ENCODE assay signal across 8 cellular contexts in the genomic region with DNA sequence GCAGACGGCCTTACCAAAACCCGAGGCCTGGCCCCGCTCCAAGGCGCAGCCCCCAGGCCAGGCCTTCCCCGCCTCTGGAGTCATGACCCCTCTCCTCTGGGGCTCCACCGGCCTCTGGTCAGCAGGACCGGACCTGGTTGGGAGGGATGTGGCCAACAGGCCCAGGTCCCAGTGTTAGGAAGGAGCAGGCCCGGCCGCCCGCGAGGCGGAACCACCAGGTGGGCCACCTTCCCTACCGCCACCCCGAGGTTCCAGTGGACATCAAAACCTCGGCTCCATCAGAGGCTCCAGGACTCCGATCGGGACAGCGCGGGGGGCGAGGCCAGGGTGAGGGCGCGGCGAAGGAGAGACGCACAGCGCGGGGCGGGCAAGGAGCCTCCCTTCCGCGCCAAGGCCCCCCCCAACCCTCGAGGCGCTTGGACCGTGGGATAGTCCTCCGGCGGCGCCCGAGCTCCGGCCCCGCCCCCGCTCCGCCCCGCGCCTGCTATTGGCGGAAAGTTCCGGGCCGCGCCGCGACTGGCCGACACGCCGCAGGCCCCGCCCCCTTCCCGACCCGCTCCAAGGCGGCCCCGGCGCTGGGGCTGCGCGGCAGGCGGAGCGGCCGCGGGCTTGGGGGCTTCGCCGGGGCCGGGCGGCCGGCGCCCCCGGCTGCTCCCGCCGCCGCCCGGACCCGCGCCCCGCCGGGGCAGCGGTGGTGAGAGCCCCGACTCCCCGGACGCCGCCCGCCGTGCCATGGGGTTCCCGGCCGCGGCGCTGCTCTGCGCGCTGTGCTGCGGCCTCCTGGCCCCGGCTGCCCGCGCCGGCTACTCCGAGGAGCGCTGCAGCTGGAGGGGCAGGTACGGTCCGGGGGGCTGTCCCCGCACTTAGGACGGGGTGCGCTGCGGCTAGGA. TPM values are rescaled to one million over a fixed set of nuclear protein-coding genes. Genes with fewer than 3 reads are reported as not detected.
DNase-seq lines count a peak whose midpoint lies in the region; ATAC-seq and TF ChIP-seq lines count a peak whose summit lies in the region.

A gene (plus strand): TSS at position 561 of the 890 bp plus-strand sequence. CDS start 172 bp downstream, at position 733.

- WGBS in IMR-90 (ENCODE audit: extremely low coverage in 2 of 2, insufficient read length in 1 of 2), 2 experiments = 8% methylated on average over 42 of the region's 104 CpGs; no CpG with 5 or more reads in 1 of the 2 experiments

- in situ Hi-C loops in IMR-90 (cut with MboI; ENCODE audit: low sequenced_read_pairs) = loop anchor here (5.0 to 25.0 kb wide), 2 partner anchors 72 to 347 kb away; a partner anchor contains a TSS

- H3K4me2 ChIP-seq in IMR-90 (ENCODE audit: low read depth, low read length) = peak within 1 kb of the TSS; percentile 90

- H4K5ac ChIP-seq in IMR-90 (ENCODE audit: low read depth, low read length) = no peak within 1 kb of the TSS

- peaks cover 7% of the 10 kb centered on the region for H4K20me1 ChIP-seq in IMR-90 (ENCODE audit: insufficient read depth, low read length)

- intact Hi-C loops in IMR-90 (cut with micrococcal nuclease) = loop anchor here (5.0 kb wide), 1 partner anchor 267 kb away; a partner anchor contains a TSS

- H3K9ac ChIP-seq in IMR-90 (ENCODE audit: low read depth, low read length) (peak within 1 kb of the TSS; percentile 51; the same call in 1 of the 2 replicates), SK-N-MC (ENCODE audit: insufficient read length) (no peak within 1 kb of the TSS), stomach smooth muscle (ENCODE audit: low read length in 2 of 2) (peak within 1 kb of the TSS; percentile 38 to 47)

- H3K27ac ChIP-seq in C4-2B (peak within 1 kb of the TSS; percentile 82), IMR-90 (ENCODE audit: insufficient read depth, low read length) (no peak within 1 kb of the TSS; the same call in 1 of the 2 replicates), SK-N-MC (no peak within 1 kb of the TSS), stomach smooth muscle (ENCODE audit: low read length) (no peak within 1 kb of the TSS)

- peaks cover 14% of the 10 kb centered on the region for H3K4me1 ChIP-seq in IMR-90 (ENCODE audit: control insufficient read depth, insufficient read depth, low read length)
- peaks cover 63% of the 10 kb centered on the region for H3K4me1 ChIP-seq in neuron (ENCODE audit: insufficient read depth, low read length)
- peaks cover 48% of the 10 kb centered on the region for H3K4me1 ChIP-seq in stomach smooth muscle (ENCODE audit: control insufficient read depth, insufficient read depth, low read length)

- DNase-seq in IMR-90 (peak; percentile 78), SK-N-MC (ENCODE audit: low read depth, low spot score) (no peak), foreskin melanocyte (peak; percentile 72)
- DNase-seq in activated naive CD4-positive, alpha-beta T cell treated with Interleukin-2 at 50 U/mL for 16 hours = peak; percentile 90

- TF ChIP-seq CTCF in C4-2B (conservative IDR thresholded peaks at IDR 0.05) = no peak
- no peak for TF ChIP-seq CTCF in IMR-90 (conservative IDR thresholded peaks at IDR 0.05; ENCODE audit: low read depth, low read length)

- peak within 1 kb of the TSS in 1 of 2 experiments; percentile 77; a peak in 1 of 4 replicates for H4K8ac ChIP-seq in IMR-90 (ENCODE audit: low read depth in 2 of 2, low read length in 2 of 2)

- H2BK120ac ChIP-seq in IMR-90 (ENCODE audit: low read depth, low read length) = no peak within 1 kb of the TSS

- H3K4me3 ChIP-seq in IMR-90 (ENCODE audit: insufficient read depth, low read depth, low read length) (peak within 1 kb of the TSS; percentile 70), SK-N-MC (peak within 1 kb of the TSS; percentile 43), neuron (ENCODE audit: low read length) (peak within 1 kb of the TSS; percentile 76), stomach smooth muscle (ENCODE audit: low read length in 2 of 2) (peak within 1 kb of the TSS; percentile 40 to 74)

- peak within 1 kb of the TSS; percentile 42; the same call in 1 of the 2 replicates for H2AK5ac ChIP-seq in IMR-90 (ENCODE audit: low read depth, low read length)

- H3K18ac ChIP-seq in IMR-90 (ENCODE audit: low read depth, low read length) = no peak within 1 kb of the TSS

- H2BK15ac ChIP-seq in IMR-90 (ENCODE audit: low read depth, low read length) = no peak within 1 kb of the TSS

- no peak within 1 kb of the TSS for H3K56ac ChIP-seq in IMR-90 (ENCODE audit: extremely low read depth, insufficient read depth, low read length)

- H2AK9ac ChIP-seq in IMR-90 (replicated peaks; ENCODE audit: low read depth, low read length, poor library complexity) = peak within 1 kb of the TSS; percentile 85

- no peak within 1 kb of the TSS for H4K91ac ChIP-seq in IMR-90 (ENCODE audit: insufficient read depth, low read depth, low read length)

- H2BK5ac ChIP-seq in IMR-90 (ENCODE audit: low read depth, low read length, poor library complexity, severe bottlenecking) = no peak within 1 kb of the TSS

- H3K4ac ChIP-seq in IMR-90 (ENCODE audit: low read depth, low read length) = 0 out of 2 replicates have a peak within 1 kb of the TSS, but pooled peaks have one; percentile 52

- no peaks in the 10 kb centered on the region for H3K9me1 ChIP-seq in IMR-90 (ENCODE audit: insufficient read depth, low read length)

- H2AFZ ChIP-seq in IMR-90 (replicated peaks; ENCODE audit: low read length, poor library complexity) (peak within 1 kb of the TSS; percentile 86), neuron (ENCODE audit: low read depth, low read length) (no peak within 1 kb of the TSS)

- TF ChIP-seq RAD21 in IMR-90 (IDR thresholded peaks at IDR 0.05; ENCODE audit: low read length) = no peak

- peak; percentile 64 for ATAC-seq in GM19438 (IDR thresholded peaks at IDR 0.05; ENCODE audit: low read depth, unreplicated experiment)
- ATAC-seq in IMR-90 (ENCODE audit: low read depth) = peak; percentile 83

- dilution Hi-C loops in IMR-90 (cut with HindIII; ENCODE audit: low sequenced_read_pairs, unreplicated experiment) = no loop called here

- H3K79me1 ChIP-seq in IMR-90 (ENCODE audit: low read depth in 1 of 2, low read length in 2 of 2) = peaks cover 12 to 23% of the 10 kb centered on the region in 2 experiments

- H3K9me3 ChIP-seq in IMR-90 (ENCODE audit: control insufficient read depth, insufficient read depth, low read length) (no peaks in the 10 kb centered on the region), SK-N-MC (ENCODE audit: low read depth, low read length) (no peaks in the 10 kb centered on the region), neuron (ENCODE audit: low read length) (no peaks in the 10 kb centered on the region), stomach smooth muscle (ENCODE audit: control insufficient read depth in 2 of 2, low read length in 2 of 2) (no peaks in the 10 kb centered on the region)

- H3K27me3 ChIP-seq in IMR-90 (ENCODE audit: control insufficient read depth, insufficient read depth, low read length) = no peaks in the 10 kb centered on the region
- H3K27me3 ChIP-seq in neuron (ENCODE audit: insufficient read depth, low read length) = no peaks in the 10 kb centered on the region
- peaks cover 19 to 30% of the 10 kb centered on the region in 2 donors for H3K27me3 ChIP-seq in stomach smooth muscle (ENCODE audit: control insufficient read depth in 1 of 2, insufficient read depth in 2 of 2, low read length in 2 of 2)

- no peak for TF ChIP-seq POLR2A in IMR-90 (IDR thresholded peaks at IDR 0.05; ENCODE audit: low read depth, low read length)

- H3K36me3 ChIP-seq in IMR-90 (ENCODE audit: control insufficient read depth, insufficient read depth, low read length) (no peaks in the 10 kb centered on the region), SK-N-MC (ENCODE audit: insufficient read depth, low read length) (no peaks in the 10 kb centered on the region), neuron (ENCODE audit: insufficient read depth, low read length) (peaks cover 13% of the 10 kb centered on the region), stomach smooth muscle (ENCODE audit: control insufficient read depth in 2 of 2, insufficient read depth in 2 of 2, low read length in 2 of 2) (no peaks in the 10 kb centered on the region)

- CTCF ChIA-PET in IMR-90 (lab: Yijun Ruan, JAX) = interaction anchor here (1.6 kb wide), 1 partner anchor 388 kb away, joined by 3 read pairs; no protein-coding TSS in a partner anchor

- H3K14ac ChIP-seq in IMR-90 (replicated peaks; ENCODE audit: low read depth, low read length) = no peak within 1 kb of the TSS

- POLR2A ChIA-PET in IMR-90 (lab: Charles Lee; ENCODE audit: unreplicated experiment) = no interaction called here

- 0 out of 2 replicates have a peak within 1 kb of the TSS, but pooled peaks have one; percentile 10 for H2BK20ac ChIP-seq in IMR-90 (ENCODE audit: low read depth, low read length)

- no TSS peak for BruUV-seq in IMR-90 (replicated peaks; lab: Mats Ljungman, UMichigan)

- H3K23ac ChIP-seq in IMR-90 (ENCODE audit: low read depth, low read length) = peak within 1 kb of the TSS; percentile 31; the same call in 1 of the 2 replicates

TF ChIP-seq in IMR-90, 13 proteins besides CTCF, POLR2A, EP300 and RAD21:
- TF ChIP-seq RFX5 (IDR thresholded peaks at IDR 0.05; ENCODE audit: low read depth, low read length) (no peak), MAZ (IDR thresholded peaks at IDR 0.05; ENCODE audit: borderline replicate concordance, low read depth, low read length) (peak; percentile 52; the same call in 1 of the 2 replicates)

RNA-seq across cellular contexts. Expression of the gene that starts here (rescaled TPM):
- 6.1 and 8.6 TPM in 2 replicates for total RNA-seq in IMR-90 (2012; rRNA removed)
- polyA plus RNA-seq in IMR-90 (2012; rRNA removed) = 48.2 and 91.1 TPM in 2 replicates
- polyA plus RNA-seq in IMR-90 (2012; cell fraction: cytosol; rRNA removed) = 17.8 and 53.0 TPM in 2 replicates
- polyA plus RNA-seq in IMR-90 (2012; cell fraction: nucleus; rRNA removed; ENCODE audit: low replicate concordance) = 15.9 and 43.0 TPM in 2 replicates
